In genomic region chr6:112269165-112269564, GRCh38 we compare ENCODE assay signal across 12 cellular contexts. TPM values are rescaled to one million over a fixed set of nuclear protein-coding genes. Genes with fewer than 3 reads are reported as not detected.
DNase-seq lines count a peak whose midpoint lies in the region; TF ChIP-seq lines count a peak whose summit lies in the region.
"Had no signal": no experiment of that assay in that cellular context is flagged by ENCODE, and none has a peak within 500 bp of the region (broad histone marks: within the 10 kb centered on the region; RNA-seq: fewer than 3 reads in every experiment).

No MANE protein-coding gene starts in this region.

- peak; percentile 33; the same call in 1 of the 2 replicates for TF ChIP-seq CTCF in PC-9 (conservative IDR thresholded peaks at IDR 0.05)
- peak; percentile 71 for TF ChIP-seq CTCF in fibroblast of the aortic adventitia (IDR thresholded peaks at IDR 0.05; ENCODE audit: insufficient read depth, low read length)
- TF ChIP-seq CTCF in retinal pigment epithelial cell (conservative IDR thresholded peaks at IDR 0.05; ENCODE audit: low read depth, low read length): peak; percentile 56
- TF ChIP-seq CTCF in dorsolateral prefrontal cortex (IDR thresholded peaks at IDR 0.05 in 54 of 56, conservative IDR thresholded peaks at IDR 0.05 in 2 of 56; ENCODE audit: low read depth in 1 of 56, partially characterized antibody in 56 of 56): peak in 3 of 56 donors; percentile 7 to 15 (median 9)

- H3K36me3 ChIP-seq in PC-9 (ENCODE audit: low read depth): no peaks in the 10 kb centered on the region

- H3K4me1 ChIP-seq in PC-9 (replicated peaks; ENCODE audit: insufficient read depth): peaks cover 8% of the 10 kb centered on the region
- H3K4me1 ChIP-seq: parathyroid adenoma had no signal

- CTCF ChIA-PET in PC-9 (lab: Charles Lee): no interaction called here

- no peak overlapping the region for H2AFZ ChIP-seq in PC-9

- DNase-seq in GDM1 (lab: John Stamatoyannopoulos, UW): peak; percentile 1
- no peak for DNase-seq in PC-9
- peak; percentile 78 for DNase-seq in fibroblast of the aortic adventitia (ENCODE audit: low read depth)
- no peak for DNase-seq in retinal pigment epithelial cell (ENCODE audit: low read depth)
- no peak for DNase-seq in UCSD-AML1 (lab: John Stamatoyannopoulos, UW; ENCODE audit: unreplicated experiment)
- DNase-seq in stimulated activated CD4-positive, alpha-beta T cell treated with anti-CD3 and anti-CD28 coated beads, Interleukin-15, amount 100 ng/mL, for 24 hours: no peak
- no peak for DNase-seq in glomerular visceral epithelial cell (ENCODE audit: extremely low spot score)
- DNase-seq in dorsolateral prefrontal cortex: no peak
- DNase-seq: activated effector memory CD4-positive, alpha-beta T cell treated with anti-CD3 and anti-CD28 coated beads, Interleukin-2, amount 50 U/mL, for 16 hours; NCI-H2171; T1000 had no signal

- no peaks in the 10 kb centered on the region for H3K9me2 ChIP-seq in PC-9 (ENCODE audit: insufficient read depth)

- H3K4me3 ChIP-seq in PC-9: no peak overlapping the region
- no peak overlapping the region for H3K4me3 ChIP-seq in fibroblast of the aortic adventitia (ENCODE audit: low read depth, low read length)
- H3K4me3 ChIP-seq in retinal pigment epithelial cell (ENCODE audit: low read length): no peak overlapping the region
- H3K4me3 ChIP-seq in dorsolateral prefrontal cortex: no peak overlapping the region

- POLR2A ChIA-PET in PC-9 (lab: Charles Lee; ENCODE audit: unreplicated experiment): no interaction called here

- H3F3A ChIP-seq in PC-9 (ENCODE audit: insufficient read depth, low read depth): no peaks in the 10 kb centered on the region

- no peaks in the 10 kb centered on the region for H4K20me1 ChIP-seq in PC-9 (ENCODE audit: insufficient read depth)

- H3K27ac ChIP-seq in PC-9 (no peak overlapping the region), dorsolateral prefrontal cortex (peak overlapping the region in 1 of 59 donors; percentile 35)
- H3K27ac ChIP-seq: parathyroid adenoma had no signal

- H3K4me2 ChIP-seq in PC-9: no peak overlapping the region

- H3K27me3 ChIP-seq in PC-9 (ENCODE audit: insufficient read depth, low read depth) (no peaks in the 10 kb centered on the region), dorsolateral prefrontal cortex (no peaks in the 10 kb centered on the region)

- intact Hi-C loops in PC-9 (cut with micrococcal nuclease; ENCODE audit: unreplicated experiment): no loop called here
- intact Hi-C loops in dorsolateral prefrontal cortex (cut with DNase I): no loop called here

- no peaks in the 10 kb centered on the region for H3K9me3 ChIP-seq in PC-9 (ENCODE audit: insufficient read depth, low read depth)

- BruUV-seq in PC-9 (replicated peaks; lab: Mats Ljungman, UMichigan): no TSS peak

- no peaks in the 10 kb centered on the region for H3K79me2 ChIP-seq in PC-9 (ENCODE audit: low read depth)
- H3K79me2 ChIP-seq: parathyroid adenoma had no signal

RNA-seq across cellular contexts. Expression of gene LAMA4, which starts 14.8 kb away (rescaled TPM):
- total RNA-seq in PC-9 (2021) (58.3 and 91.0 TPM in 2 replicates), fibroblast of the aortic adventitia (ENCODE audit: low replicate concordance) (306 and 904 TPM in 2 replicates), dorsolateral prefrontal cortex (10 to 100 TPM; 11.7 to 46.8 (median 26.5) TPM)

Comparison
In these comparisons a context has a peak if more than half of its experiments do, and no peak if none do; other contexts are left out.
1. DNase-seq: peak in GDM1 (single experiment) and fibroblast of the aortic adventitia (single experiment); none in PC-9 (0 of 2), retinal pigment epithelial cell (single experiment), UCSD-AML1 (single experiment), stimulated activated CD4-positive, alpha-beta T cell treated with anti-CD3 and anti-CD28 coated beads, Interleukin-15, amount 100 ng/mL, for 24 hours (single experiment), glomerular visceral epithelial cell (single experiment) and dorsolateral prefrontal cortex (0 of 10).